In genomic region chr22:37183432-37184379, GRCh38 we compare ENCODE assay signal across 14 cellular contexts. TPM values are rescaled to one million over a fixed set of nuclear protein-coding genes. Genes with fewer than 3 reads are reported as not detected.
A peak's percentile ranks its signal among the peaks of the same experiment; 100 is the strongest.
DNase-seq lines count a peak whose midpoint lies in the region; ATAC-seq and TF ChIP-seq lines count a peak whose summit lies in the region.
"Had no signal": no experiment of that assay in that cellular context is flagged by ENCODE, and none has a peak within 500 bp of the region (broad histone marks: within the 10 kb centered on the region; RNA-seq: fewer than 3 reads in every experiment).

No MANE protein-coding gene starts in this region.

- in situ Hi-C loops in gastrocnemius medialis (cut with MboI; ENCODE audit: low sequenced_read_pairs in 4 of 4) = no loop called here

- CTCF ChIA-PET in CD8-positive, alpha-beta T cell (lab: Charles Lee) = interaction anchor here (1.1 to 5.0 kb wide), 8 partner anchors 10 to 107 kb away, joined by 3 to 27 read pairs (median 5); no protein-coding TSS in a partner anchor
- CTCF ChIA-PET in T-cell (lab: Charles Lee) = no interaction called here

- H3K4me1 ChIP-seq in BLaER1 treated with 17β-estradiol and CSF1 and Interleukin-3, amounts not matched to agents 10 nM and 100 nM = peaks cover 35 to 88% (median 76%) of the 10 kb centered on the region in 10 experiments
- peaks cover 57% of the 10 kb centered on the region for H3K4me1 ChIP-seq in CD8-positive, alpha-beta T cell (ENCODE audit: insufficient read depth, low read length)
- H3K4me1 ChIP-seq in gastrocnemius medialis = peaks cover 28 to 34% of the 10 kb centered on the region in 2 donors

- TF ChIP-seq POLR2A in gastrocnemius medialis (IDR thresholded peaks at IDR 0.05) = no peak

- H3K36me3 Mint-ChIP-seq in CD8-positive, alpha-beta T cell = no peaks in the 10 kb centered on the region
- H3K36me3 Mint-ChIP-seq in T-cell (no peaks in the 10 kb centered on the region), mesothelial cell of epicardium (peaks cover 14% of the 10 kb centered on the region)

- peak overlapping the region; percentile 83 for H3K27ac Mint-ChIP-seq in CD8-positive, alpha-beta T cell
- H3K27ac Mint-ChIP-seq in T-cell (peak overlapping the region; percentile 81), mesothelial cell of epicardium (peak overlapping the region; percentile 59)
- H3K27ac Mint-ChIP-seq: activated CD4-positive, alpha-beta T cell treated with anti-CD3 and anti-CD28 coated beads, Interleukin-2, amount 10 ng/mL, durations not matched to agents 24 days and 14 days had no signal

- TF ChIP-seq CTCF in CD8-positive, alpha-beta T cell (IDR thresholded peaks at IDR 0.05) = no peak
- TF ChIP-seq CTCF in mesothelial cell of epicardium (IDR thresholded peaks at IDR 0.05; ENCODE audit: unreplicated experiment) = no peak
- no peak for TF ChIP-seq CTCF in gastrocnemius medialis (IDR thresholded peaks at IDR 0.05 in 4 of 5, conservative IDR thresholded peaks at IDR 0.05 in 1 of 5)

- no peaks in the 10 kb centered on the region for H3K9me3 ChIP-seq in BLaER1 treated with 17β-estradiol and CSF1 and Interleukin-3, amounts not matched to agents 10 nM and 100 nM (replicated peaks in 1 of 11)
- no peaks in the 10 kb centered on the region for H3K9me3 ChIP-seq in CD8-positive, alpha-beta T cell (ENCODE audit: low read length)
- no peaks in the 10 kb centered on the region for H3K9me3 ChIP-seq in gastrocnemius medialis

- ATAC-seq in CD8-positive, alpha-beta T cell = no peak
- ATAC-seq in T-cell (replicated peaks in 1 of 4) (peak in 1 of 4 experiments; percentile 14), gastrocnemius medialis (no peak)

- H3K4me3 ChIP-seq in BLaER1 treated with 17β-estradiol and CSF1 and Interleukin-3, amounts not matched to agents 10 nM and 100 nM = no peak overlapping the region
- no peak overlapping the region for H3K4me3 ChIP-seq in CD8-positive, alpha-beta T cell (ENCODE audit: low read depth, low read length)
- no peak overlapping the region for H3K4me3 ChIP-seq in gastrocnemius medialis

- peak overlapping the region in 4 of 11 experiments; percentile 2 to 32 (median 18); a peak in 3 of 22 replicates for H3K9ac ChIP-seq in BLaER1 treated with 17β-estradiol and CSF1 and Interleukin-3, amounts not matched to agents 10 nM and 100 nM

- H3K27me3 ChIP-seq in BLaER1 treated with 17β-estradiol and CSF1 and Interleukin-3, amounts not matched to agents 10 nM and 100 nM = no peaks in the 10 kb centered on the region
- H3K27me3 ChIP-seq in CD8-positive, alpha-beta T cell (ENCODE audit: insufficient read depth, low read length) = no peaks in the 10 kb centered on the region
- no peaks in the 10 kb centered on the region for H3K27me3 ChIP-seq in gastrocnemius medialis

- H3K4me3 Mint-ChIP-seq in CD8-positive, alpha-beta T cell = peak overlapping the region; percentile 35
- H3K4me3 Mint-ChIP-seq in T-cell (peak overlapping the region in 1 of 3 donors; percentile 8), mesothelial cell of epicardium (no peak overlapping the region)
- H3K4me3 Mint-ChIP-seq: activated CD4-positive, alpha-beta T cell treated with anti-CD3 and anti-CD28 coated beads, Interleukin-2, amount 10 ng/mL, durations not matched to agents 24 days and 14 days had no signal

- intact Hi-C loops in CD8-positive, alpha-beta T cell (cut with DNase I, micrococcal nuclease) = no loop called here
- intact Hi-C loops in gastrocnemius medialis (cut with DNase I; ENCODE audit: low total_unique reads) = no loop called here

- no peaks in the 10 kb centered on the region for H3K9me3 Mint-ChIP-seq in CD8-positive, alpha-beta T cell
- H3K9me3 Mint-ChIP-seq in T-cell = no peaks in the 10 kb centered on the region
- no peaks in the 10 kb centered on the region for H3K9me3 Mint-ChIP-seq in mesothelial cell of epicardium
- H3K9me3 Mint-ChIP-seq: activated CD4-positive, alpha-beta T cell treated with anti-CD3 and anti-CD28 coated beads, Interleukin-2, amount 10 ng/mL, durations not matched to agents 24 days and 14 days had no signal

- H3K27me3 Mint-ChIP-seq in CD8-positive, alpha-beta T cell (ENCODE audit: low read depth) = no peaks in the 10 kb centered on the region
- H3K27me3 Mint-ChIP-seq in T-cell (no peaks in the 10 kb centered on the region), mesothelial cell of epicardium (ENCODE audit: low read depth) (no peaks in the 10 kb centered on the region)
- H3K27me3 Mint-ChIP-seq: activated CD4-positive, alpha-beta T cell treated with anti-CD3 and anti-CD28 coated beads, Interleukin-2, amount 10 ng/mL, durations not matched to agents 24 days and 14 days had no signal

- POLR2A ChIA-PET in CD8-positive, alpha-beta T cell (lab: Charles Lee) = interaction anchor here (0.7 to 1.5 kb wide), 9 partner anchors 9 to 39 kb away, joined by 3 to 4 read pairs (median 3); partner anchors contain the start of gene IL2RB
- POLR2A ChIA-PET in T-cell (lab: Charles Lee) = no interaction called here

- peaks cover 53% of the 10 kb centered on the region for H3K4me1 Mint-ChIP-seq in CD8-positive, alpha-beta T cell (ENCODE audit: low read depth)
- H3K4me1 Mint-ChIP-seq in T-cell (peaks cover 44 to 49% (median 46%) of the 10 kb centered on the region in 3 donors), mesothelial cell of epicardium (peaks cover 31% of the 10 kb centered on the region)

- no peaks in the 10 kb centered on the region; a peak in 1 of 22 replicates for H4K20me1 ChIP-seq in BLaER1 treated with 17β-estradiol and CSF1 and Interleukin-3, amounts not matched to agents 10 nM and 100 nM

- H3K4me2 ChIP-seq in BLaER1 treated with 17β-estradiol and CSF1 and Interleukin-3, amounts not matched to agents 10 nM and 100 nM = peak overlapping the region in 8 of 11 experiments; percentile 36 to 66 (median 50); a peak in 17 of 22 replicates

- DNase-seq in CD8-positive, alpha-beta T cell = peak in 1 of 7 experiments; percentile 13
- DNase-seq in T-cell (no peak), mesothelial cell of epicardium (ENCODE audit: low spot score in 2 of 2, unreplicated experiment in 2 of 2) (no peak), gastrocnemius medialis (no peak), GM19240 (ENCODE audit: insufficient read length, low spot score) (no peak), NCI-H146 (lab: John Stamatoyannopoulos, UW) (no peak)
- DNase-seq in activated CD4-positive, alpha-beta T cell treated with anti-CD3 and anti-CD28 coated beads for 4 hours = no peak
- DNase-seq: activated CD4-positive, alpha-beta T cell treated with anti-CD3 and anti-CD28 coated beads, Interleukin-2, amount 10 ng/mL, durations not matched to agents 24 days and 14 days; activated gamma-delta T cell treated with Interleukin-2 at 50 U/mL for 16 hours; NCI-H2171 treated with DMSO at 0.1 percent for 48 hours; small intestine; SW 1271 had no signal

- H3K36me3 ChIP-seq in BLaER1 treated with 17β-estradiol and CSF1 and Interleukin-3, amounts not matched to agents 10 nM and 100 nM = no peaks in the 10 kb centered on the region
- no peaks in the 10 kb centered on the region for H3K36me3 ChIP-seq in CD8-positive, alpha-beta T cell (ENCODE audit: insufficient read depth, low read length)
- H3K36me3 ChIP-seq in gastrocnemius medialis = no peaks in the 10 kb centered on the region

- peak overlapping the region in 2 of 11 experiments; percentile 4 to 38; a peak in 2 of 22 replicates for H3K27ac ChIP-seq in BLaER1 treated with 17β-estradiol and CSF1 and Interleukin-3, amounts not matched to agents 10 nM and 100 nM
- H3K27ac ChIP-seq in CD8-positive, alpha-beta T cell (ENCODE audit: low read depth, low read length) = no peak overlapping the region
- H3K27ac ChIP-seq in gastrocnemius medialis = no peak overlapping the region

RNA-seq across cellular contexts. Expression of gene C1QTNF6, which starts 4.3 kb away (rescaled TPM):
- 10 to 100 TPM; 12.0 to 12.9 TPM for total RNA-seq in CD8-positive, alpha-beta T cell
- total RNA-seq in T-cell (10 to 100 TPM in 4 of 5 donors, 1 to 10 TPM in 1; 9.0 to 26.4 (median 22.0) TPM), mesothelial cell of epicardium (51.8 to 58.3 TPM (median 54.1 TPM) in 3 replicates), gastrocnemius medialis (under 1 TPM; 0.46 to 1.00 (median 0.84) TPM)

RNA-seq across cellular contexts. Expression of gene SSTR3, which starts 28.6 kb away (rescaled TPM):
- total RNA-seq in CD8-positive, alpha-beta T cell = 1 to 10 TPM; 2.6 to 3.1 TPM
- total RNA-seq in T-cell (1 to 10 TPM; 4.6 to 8.7 (median 5.3) TPM), mesothelial cell of epicardium (0.61 to 0.82 TPM (median 0.69 TPM) in 3 replicates), gastrocnemius medialis (not detected)
- total RNA-seq: kidney epithelial cell had no signal

RNA-seq across cellular contexts. Expression of gene IL2RB, which starts 34.0 kb away (rescaled TPM):
- total RNA-seq in CD8-positive, alpha-beta T cell = 100 to 1,000 TPM; 121 to 129 TPM
- 100 to 1,000 TPM in 2 of 5 donors, 10 to 100 TPM in 3; 53.6 to 118 (median 98.1) TPM for total RNA-seq in T-cell
- total RNA-seq in mesothelial cell of epicardium = 1.6 to 2.1 TPM (median 1.7 TPM) in 3 replicates
- 1 to 10 TPM in 1 of 4 donors, under 1 TPM in 3; 0.10 to 7.9 (median 0.27) TPM for total RNA-seq in gastrocnemius medialis

Comparison
In these comparisons a context has a peak if more than half of its experiments do, and no peak if none do; other contexts are left out.
1. RNA of gene C1QTNF6, which starts 4.3 kb away (total RNA-seq): 51.8 to 58.3 TPM in mesothelial cell of epicardium, 9.0 to 26.4 TPM in T-cell and 12.0 to 12.9 TPM in CD8-positive, alpha-beta T cell; 0.46 to 1.00 TPM in gastrocnemius medialis; every median in the first group is over 4 times any median in the second.
2. RNA of gene IL2RB, which starts 34.0 kb away (total RNA-seq): 121 to 129 TPM in CD8-positive, alpha-beta T cell and 53.6 to 118 TPM in T-cell; 1.6 to 2.1 TPM in mesothelial cell of epicardium and 0.10 to 7.9 TPM in gastrocnemius medialis; every median in the first group is over 4 times any median in the second.
3. Peak in every context shown above with its lines, with median percentiles within 50 percentile points of each other: H3K27ac Mint-ChIP-seq.